In genomic region chr16:3652373-3653037, GRCh38 we compare ENCODE assay signal across 1 cellular context.
TF ChIP-seq lines count a peak whose summit lies in the region.

No MANE protein-coding gene starts in this region.

TF ChIP-seq in H1, 55 proteins besides CTCF, POLR2A, EP300 and RAD21:
- TF ChIP-seq TAF1 (IDR thresholded peaks at IDR 0.05; ENCODE audit: low read depth, low read length) (no peak), JUND (IDR thresholded peaks at IDR 0.05; ENCODE audit: low read length) (no peak), MAX (IDR thresholded peaks at IDR 0.05) (no peak), MAFK (IDR thresholded peaks at IDR 0.05; ENCODE audit: low read depth, low read length) (no peak), TAF7 (optimal IDR thresholded peaks at IDR 0.05; ENCODE audit: borderline replicate concordance, low read depth, low read length) (no peak), KDM1A (IDR thresholded peaks at IDR 0.05; ENCODE audit: borderline replicate concordance, low read length) (no peak), ASH2L (IDR thresholded peaks at IDR 0.05; ENCODE audit: low read length) (no peak), JUN (IDR thresholded peaks at IDR 0.05; ENCODE audit: low read depth, low read length) (no peak), BACH1 (IDR thresholded peaks at IDR 0.05; ENCODE audit: low read length) (no peak), SIN3A (conservative IDR thresholded peaks at IDR 0.05 in 1 of 2, IDR thresholded peaks at IDR 0.05 in 1 of 2; ENCODE audit: low read depth in 1 of 2, low read length in 2 of 2) (no peak), SRF (IDR thresholded peaks at IDR 0.05; ENCODE audit: low read depth, low read length) (no peak), CREB1 (IDR thresholded peaks at IDR 0.05) (no peak), FOSL1 (IDR thresholded peaks at IDR 0.05; ENCODE audit: insufficient read depth, low read depth, low read length) (no peak), RNF2 (IDR thresholded peaks at IDR 0.05; ENCODE audit: borderline replicate concordance, low read depth, low read length, missing control alignments, poor library complexity, severe bottlenecking) (no peak), CHD1 (IDR thresholded peaks at IDR 0.05; ENCODE audit: low read depth, low read length) (no peak), GTF2F1 (IDR thresholded peaks at IDR 0.05; ENCODE audit: borderline replicate concordance, low read depth, low read length) (no peak), NANOG (IDR thresholded peaks at IDR 0.05; ENCODE audit: insufficient read depth, low read depth, low read length, poor library complexity, severe bottlenecking) (no peak)
- TF ChIP-seq, protein P1, sequence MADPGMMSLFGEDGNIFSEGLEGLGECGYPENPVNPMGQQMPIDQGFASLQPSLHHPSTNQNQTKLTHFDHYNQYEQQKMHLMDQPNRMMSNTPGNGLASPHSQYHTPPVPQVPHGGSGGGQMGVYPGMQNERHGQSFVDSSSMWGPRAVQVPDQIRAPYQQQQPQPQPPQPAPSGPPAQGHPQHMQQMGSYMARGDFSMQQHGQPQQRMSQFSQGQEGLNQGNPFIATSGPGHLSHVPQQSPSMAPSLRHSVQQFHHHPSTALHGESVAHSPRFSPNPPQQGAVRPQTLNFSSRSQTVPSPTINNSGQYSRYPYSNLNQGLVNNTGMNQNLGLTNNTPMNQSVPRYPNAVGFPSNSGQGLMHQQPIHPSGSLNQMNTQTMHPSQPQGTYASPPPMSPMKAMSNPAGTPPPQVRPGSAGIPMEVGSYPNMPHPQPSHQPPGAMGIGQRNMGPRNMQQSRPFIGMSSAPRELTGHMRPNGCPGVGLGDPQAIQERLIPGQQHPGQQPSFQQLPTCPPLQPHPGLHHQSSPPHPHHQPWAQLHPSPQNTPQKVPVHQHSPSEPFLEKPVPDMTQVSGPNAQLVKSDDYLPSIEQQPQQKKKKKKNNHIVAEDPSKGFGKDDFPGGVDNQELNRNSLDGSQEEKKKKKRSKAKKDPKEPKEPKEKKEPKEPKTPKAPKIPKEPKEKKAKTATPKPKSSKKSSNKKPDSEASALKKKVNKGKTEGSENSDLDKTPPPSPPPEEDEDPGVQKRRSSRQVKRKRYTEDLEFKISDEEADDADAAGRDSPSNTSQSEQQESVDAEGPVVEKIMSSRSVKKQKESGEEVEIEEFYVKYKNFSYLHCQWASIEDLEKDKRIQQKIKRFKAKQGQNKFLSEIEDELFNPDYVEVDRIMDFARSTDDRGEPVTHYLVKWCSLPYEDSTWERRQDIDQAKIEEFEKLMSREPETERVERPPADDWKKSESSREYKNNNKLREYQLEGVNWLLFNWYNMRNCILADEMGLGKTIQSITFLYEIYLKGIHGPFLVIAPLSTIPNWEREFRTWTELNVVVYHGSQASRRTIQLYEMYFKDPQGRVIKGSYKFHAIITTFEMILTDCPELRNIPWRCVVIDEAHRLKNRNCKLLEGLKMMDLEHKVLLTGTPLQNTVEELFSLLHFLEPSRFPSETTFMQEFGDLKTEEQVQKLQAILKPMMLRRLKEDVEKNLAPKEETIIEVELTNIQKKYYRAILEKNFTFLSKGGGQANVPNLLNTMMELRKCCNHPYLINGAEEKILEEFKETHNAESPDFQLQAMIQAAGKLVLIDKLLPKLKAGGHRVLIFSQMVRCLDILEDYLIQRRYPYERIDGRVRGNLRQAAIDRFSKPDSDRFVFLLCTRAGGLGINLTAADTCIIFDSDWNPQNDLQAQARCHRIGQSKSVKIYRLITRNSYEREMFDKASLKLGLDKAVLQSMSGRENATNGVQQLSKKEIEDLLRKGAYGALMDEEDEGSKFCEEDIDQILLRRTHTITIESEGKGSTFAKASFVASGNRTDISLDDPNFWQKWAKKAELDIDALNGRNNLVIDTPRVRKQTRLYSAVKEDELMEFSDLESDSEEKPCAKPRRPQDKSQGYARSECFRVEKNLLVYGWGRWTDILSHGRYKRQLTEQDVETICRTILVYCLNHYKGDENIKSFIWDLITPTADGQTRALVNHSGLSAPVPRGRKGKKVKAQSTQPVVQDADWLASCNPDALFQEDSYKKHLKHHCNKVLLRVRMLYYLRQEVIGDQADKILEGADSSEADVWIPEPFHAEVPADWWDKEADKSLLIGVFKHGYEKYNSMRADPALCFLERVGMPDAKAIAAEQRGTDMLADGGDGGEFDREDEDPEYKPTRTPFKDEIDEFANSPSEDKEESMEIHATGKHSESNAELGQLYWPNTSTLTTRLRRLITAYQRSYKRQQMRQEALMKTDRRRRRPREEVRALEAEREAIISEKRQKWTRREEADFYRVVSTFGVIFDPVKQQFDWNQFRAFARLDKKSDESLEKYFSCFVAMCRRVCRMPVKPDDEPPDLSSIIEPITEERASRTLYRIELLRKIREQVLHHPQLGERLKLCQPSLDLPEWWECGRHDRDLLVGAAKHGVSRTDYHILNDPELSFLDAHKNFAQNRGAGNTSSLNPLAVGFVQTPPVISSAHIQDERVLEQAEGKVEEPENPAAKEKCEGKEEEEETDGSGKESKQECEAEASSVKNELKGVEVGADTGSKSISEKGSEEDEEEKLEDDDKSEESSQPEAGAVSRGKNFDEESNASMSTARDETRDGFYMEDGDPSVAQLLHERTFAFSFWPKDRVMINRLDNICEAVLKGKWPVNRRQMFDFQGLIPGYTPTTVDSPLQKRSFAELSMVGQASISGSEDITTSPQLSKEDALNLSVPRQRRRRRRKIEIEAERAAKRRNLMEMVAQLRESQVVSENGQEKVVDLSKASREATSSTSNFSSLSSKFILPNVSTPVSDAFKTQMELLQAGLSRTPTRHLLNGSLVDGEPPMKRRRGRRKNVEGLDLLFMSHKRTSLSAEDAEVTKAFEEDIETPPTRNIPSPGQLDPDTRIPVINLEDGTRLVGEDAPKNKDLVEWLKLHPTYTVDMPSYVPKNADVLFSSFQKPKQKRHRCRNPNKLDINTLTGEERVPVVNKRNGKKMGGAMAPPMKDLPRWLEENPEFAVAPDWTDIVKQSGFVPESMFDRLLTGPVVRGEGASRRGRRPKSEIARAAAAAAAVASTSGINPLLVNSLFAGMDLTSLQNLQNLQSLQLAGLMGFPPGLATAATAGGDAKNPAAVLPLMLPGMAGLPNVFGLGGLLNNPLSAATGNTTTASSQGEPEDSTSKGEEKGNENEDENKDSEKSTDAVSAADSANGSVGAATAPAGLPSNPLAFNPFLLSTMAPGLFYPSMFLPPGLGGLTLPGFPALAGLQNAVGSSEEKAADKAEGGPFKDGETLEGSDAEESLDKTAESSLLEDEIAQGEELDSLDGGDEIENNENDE (IDR thresholded peaks at IDR 0.05; ENCODE audit: insufficient replicate concordance, low read length): no peak
